24 cellular contexts compared by ENCODE assay signal in the genomic region with DNA sequence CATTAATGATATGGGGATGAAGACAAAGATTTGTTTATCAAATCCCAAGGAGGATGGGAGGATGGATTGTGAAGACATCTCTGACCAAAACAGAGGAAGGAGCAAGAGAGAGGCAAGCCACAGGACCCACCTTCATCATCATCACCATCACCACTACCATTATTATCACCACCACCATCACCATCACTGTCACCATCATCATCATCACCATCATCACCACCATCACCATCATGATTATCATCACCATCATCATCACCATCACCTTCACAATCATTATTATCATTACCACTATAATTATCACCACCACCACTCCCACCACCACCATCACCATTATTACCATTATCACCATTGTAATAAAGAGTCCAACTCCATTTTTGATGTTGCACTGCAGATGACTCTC.
"Had no signal": no experiment of that assay in that cellular context is flagged by ENCODE, and none has a peak within 500 bp of the region (broad histone marks: within the 10 kb centered on the region; RNA-seq: fewer than 3 reads in every experiment).

No MANE protein-coding gene starts in this region.

- H3K36me3 ChIP-seq: adrenal gland, SJCRH30 had no signal

- H3K4me1 ChIP-seq: adrenal gland, SJCRH30 had no signal

- H3K27ac Mint-ChIP-seq: brain, T-helper 17 cell, WTC11 had no signal

- H3K4me1 Mint-ChIP-seq: T-helper 17 cell, WTC11 had no signal

- H3K27me3 ChIP-seq: adrenal gland, SJCRH30 had no signal

- ATAC-seq: activated CD4-positive, CD25-positive, alpha-beta regulatory T cell treated with anti-CD3 and anti-CD28 coated beads, Interleukin-2, amount 50 U/mL, for 24 hours; activated CD8-positive, alpha-beta T cell treated with anti-CD3 and anti-CD28 coated beads, Interleukin-2, amount 10 ng/mL, durations not matched to agents 7 days and 5 days; Panc1; T-helper 17 cell; WTC11 had no signal

- H3K9ac ChIP-seq: KMS-11 had no signal

- DNase-seq: activated CD4-positive, alpha-beta T cell treated with anti-CD3 and anti-CD28 coated beads for 4 hours; activated CD8-positive, alpha-beta T cell treated with anti-CD3 and anti-CD28 coated beads, Interleukin-2, amount 10 ng/mL, durations not matched to agents 7 days and 5 days; activated effector memory CD4-positive, alpha-beta T cell treated with anti-CD3 and anti-CD28 coated beads, Interleukin-2, amount 50 U/mL, for 16 hours; activated naive CD4-positive, alpha-beta T cell; activated T-cell treated with anti-CD3 and anti-CD28 coated beads, Interleukin-2, amount 50 U/mL, for 24 hours; adrenal gland; caudate nucleus; cerebellar nuclear complex; MM.1S; NCI-H1092; NCI-H1436 treated with DMSO at 0.1 percent for 48 hours; NCI-H1694 treated with DMSO at 0.1 percent for 48 hours; NCI-H2029; NCI-H345; NCI-H524 treated with DMSO at 0.1 percent for 48 hours; SHP77; SJCRH30; T-helper 17 cell had no signal

- H3K4me2 ChIP-seq: KMS-11 had no signal

- H3K36me3 Mint-ChIP-seq: brain had no signal

- H3K4me3 Mint-ChIP-seq: activated CD8-positive, alpha-beta T cell treated with anti-CD3 and anti-CD28 coated beads, Interleukin-2, amount 10 ng/mL, durations not matched to agents 7 days and 5 days; activated T-cell treated with anti-CD3 and anti-CD28 coated beads, Interleukin-2, amount 50 U/mL, for 24 hours; brain; T-helper 17 cell; WTC11 had no signal

- H3K4me3 ChIP-seq: adrenal gland, SJCRH30, SK-N-MC had no signal

- H3K27ac ChIP-seq: adrenal gland, KMS-11, SJCRH30, SK-N-MC had no signal
